Comparison of ENCODE assay signal across 15 cellular contexts in the genomic region with DNA sequence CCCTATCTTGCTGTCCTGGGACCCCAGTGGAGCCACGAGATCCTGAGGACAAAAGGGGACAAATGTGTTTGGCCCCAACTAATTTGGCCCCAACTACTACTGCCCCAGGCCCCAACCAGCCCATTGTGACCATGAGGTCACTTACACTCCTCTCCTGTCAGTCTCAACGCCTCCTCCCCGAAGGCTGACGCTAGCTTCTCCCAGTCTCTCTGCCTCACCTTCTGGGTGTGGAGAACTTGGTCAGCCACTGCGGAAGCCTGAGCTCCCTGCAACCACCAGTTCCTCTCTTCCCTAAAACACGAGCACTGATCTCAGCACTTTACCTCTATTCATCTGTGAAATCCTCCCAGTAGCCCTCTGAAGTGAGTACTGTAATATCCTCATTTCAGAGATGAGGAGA. TPM values are rescaled to one million over a fixed set of nuclear protein-coding genes. Genes with fewer than 3 reads are reported as not detected.
DNase-seq lines count a peak whose midpoint lies in the region; ATAC-seq and TF ChIP-seq lines count a peak whose summit lies in the region.
"Had no signal": no experiment of that assay in that cellular context is flagged by ENCODE, and none has a peak within 500 bp of the region (broad histone marks: within the 10 kb centered on the region; RNA-seq: fewer than 3 reads in every experiment).

No MANE protein-coding gene starts in this region.

- intact Hi-C loops in mammary epithelial cell (cut with micrococcal nuclease) (loop anchor here (2.0 kb wide), 1 partner anchor 140 kb away; the partner anchor contains the start of genes DDX24 and IFI27L1), MCF 10A (cut with micrococcal nuclease) (loop anchor here (2.0 to 5.0 kb wide), 2 partner anchors 18 to 197 kb away; no protein-coding TSS in a partner anchor), aorta (cut with DNase I) (no loop called here)

- WGBS in mammary epithelial cell (ENCODE audit: low coverage, missing lambda C conversion rate), result 90% methylated on average over 6 of the region's 6 CpGs
- 86 to 91% methylated on average over 6 of the region's 6 CpGs for WGBS in aorta, 2 donors

- H3K4me1 ChIP-seq in mammary epithelial cell (ENCODE audit: insufficient read depth, low read length), result peaks cover 54% of the 10 kb centered on the region
- H3K4me1 ChIP-seq in aorta (ENCODE audit: control insufficient read depth in 1 of 2, insufficient read depth in 2 of 2, low read length in 2 of 2), result no peaks in the 10 kb centered on the region
- H3K4me1 ChIP-seq: parathyroid adenoma had no signal

- no peaks in the 10 kb centered on the region for H3K27me3 ChIP-seq in mammary epithelial cell (ENCODE audit: insufficient read depth, low read length)
- no peaks in the 10 kb centered on the region for H3K27me3 ChIP-seq in aorta (ENCODE audit: control insufficient read depth in 1 of 2, insufficient read depth in 2 of 2, low read length in 1 of 2)

- dilution Hi-C loops in mammary epithelial cell (cut with HindIII; ENCODE audit: low sequenced_read_pairs), result no loop called here

- no peaks in the 10 kb centered on the region for H3K27me3 Mint-ChIP-seq in MCF 10A (ENCODE audit: insufficient read depth, unreplicated experiment)
- no peaks in the 10 kb centered on the region for H3K27me3 Mint-ChIP-seq in T-helper 17 cell
- H3K27me3 Mint-ChIP-seq in immature natural killer cell (ENCODE audit: low read depth in 3 of 3), result peaks cover 0 to 6% (median 6%) of the 10 kb centered on the region in 3 donors

- H3K4me1 Mint-ChIP-seq in MCF 10A (ENCODE audit: insufficient read depth, unreplicated experiment) (peaks cover 16% of the 10 kb centered on the region), T-helper 17 cell (peaks cover 8% of the 10 kb centered on the region), immature natural killer cell (peaks cover 8 to 9% of the 10 kb centered on the region in 2 donors)

- in situ Hi-C loops in mammary epithelial cell (cut with MboI; ENCODE audit: low sequenced_read_pairs in 2 of 2), result no loop called here

- CTCF ChIA-PET in mammary epithelial cell (lab: Charles Lee; ENCODE audit: low non-redundant PET), result interaction anchor here (1.5 kb wide), 1 partner anchor 30 kb away, joined by 13 read pairs; no protein-coding TSS in a partner anchor
- CTCF ChIA-PET in MCF 10A (lab: Yijun Ruan, JAX), result interaction anchor here (0.6 to 2.5 kb wide), 14 partner anchors 9 to 989 kb away, joined by 3 to 18 read pairs (median 5); partner anchors contain the start of gene CCDC197

- no peaks in the 10 kb centered on the region for H3K79me2 ChIP-seq in mammary epithelial cell (ENCODE audit: insufficient read depth, low read length)
- H3K79me2 ChIP-seq: parathyroid adenoma had no signal

- H3K4me2 ChIP-seq in mammary epithelial cell (ENCODE audit: insufficient read depth, low read depth, low read length), result no peak overlapping the region

- no peaks in the 10 kb centered on the region for H4K20me1 ChIP-seq in mammary epithelial cell (ENCODE audit: insufficient read depth, low read length)

- POLR2A ChIA-PET in MCF 10A (lab: Yijun Ruan, JAX), result interaction anchor here (0.6 to 3.3 kb wide), 2 partner anchors 20 to 342 kb away, joined by 3 to 11 read pairs; no protein-coding TSS in a partner anchor

- ATAC-seq in T-helper 17 cell (no peak), aorta (ENCODE audit: low FRiP score) (no peak)

- H3K4me3 Mint-ChIP-seq in MCF 10A (ENCODE audit: unreplicated experiment), result no peak overlapping the region
- H3K4me3 Mint-ChIP-seq in T-helper 17 cell, result peak overlapping the region; percentile 7
- peak overlapping the region in 2 of 5 donors; percentile 39 to 72 for H3K4me3 Mint-ChIP-seq in immature natural killer cell

- BruUV-seq in mammary epithelial cell (replicated peaks; lab: Mats Ljungman, UMichigan), result no TSS peak
- BruUV-seq in MCF 10A (replicated peaks; lab: Mats Ljungman, UMichigan), result no TSS peak

- no peaks in the 10 kb centered on the region for H3K36me3 Mint-ChIP-seq in MCF 10A (ENCODE audit: insufficient read depth, unreplicated experiment)
- peaks cover 3% of the 10 kb centered on the region for H3K36me3 Mint-ChIP-seq in T-helper 17 cell (ENCODE audit: low read depth)
- peaks cover 8 to 18% (median 15%) of the 10 kb centered on the region in 3 donors for H3K36me3 Mint-ChIP-seq in immature natural killer cell

- H3K4me3 ChIP-seq in mammary epithelial cell (replicated peaks in 1 of 3; ENCODE audit: insufficient read depth in 1 of 3, low read depth in 2 of 3, low read length in 3 of 3), result no peak overlapping the region
- no peak overlapping the region for H3K4me3 ChIP-seq in aorta (ENCODE audit: low read length in 2 of 2)

- H3K9me3 Mint-ChIP-seq in MCF 10A (ENCODE audit: unreplicated experiment), result no peaks in the 10 kb centered on the region
- H3K9me3 Mint-ChIP-seq in immature natural killer cell, result no peaks in the 10 kb centered on the region

- H2AFZ ChIP-seq in mammary epithelial cell (ENCODE audit: low read depth, low read length), result peak overlapping the region; percentile 16

- H3K27ac Mint-ChIP-seq in MCF 10A (ENCODE audit: low read depth, unreplicated experiment), result no peak overlapping the region
- H3K27ac Mint-ChIP-seq in T-helper 17 cell, result peak overlapping the region; percentile 14
- H3K27ac Mint-ChIP-seq in immature natural killer cell, result peak overlapping the region in 4 of 6 donors; percentile 3 to 86 (median 39)

- H3K9me3 ChIP-seq in mammary epithelial cell (replicated peaks; ENCODE audit: insufficient read depth, low read length), result no peaks in the 10 kb centered on the region
- H3K9me3 ChIP-seq in T-helper 17 cell (ENCODE audit: control insufficient read depth, low read length, poor library complexity, severe bottlenecking), result no peaks in the 10 kb centered on the region
- H3K9me3 ChIP-seq in aorta (ENCODE audit: control insufficient read depth, low read length), result no peaks in the 10 kb centered on the region

- H3K27ac ChIP-seq in mammary epithelial cell (ENCODE audit: insufficient read depth, low read depth, low read length) (peak overlapping the region; percentile 81), aorta (ENCODE audit: low read depth in 1 of 2, low read length in 2 of 2) (peak overlapping the region; percentile 28 to 37)
- H3K27ac ChIP-seq: dorsolateral prefrontal cortex, parathyroid adenoma had no signal

- TF ChIP-seq CTCF in mammary epithelial cell (conservative IDR thresholded peaks at IDR 0.05 in 1 of 2, IDR thresholded peaks at IDR 0.05 in 1 of 2; ENCODE audit: extremely low read depth in 1 of 2, insufficient read depth in 1 of 2, low read depth in 1 of 2, low read length in 2 of 2) (no peak), MCF 10A (IDR thresholded peaks at IDR 0.05; ENCODE audit: unreplicated experiment) (no peak)

- no peak overlapping the region for H3K9ac ChIP-seq in mammary epithelial cell (ENCODE audit: insufficient read depth, low read length)
- H3K9ac ChIP-seq: parathyroid adenoma had no signal

- no peak for DNase-seq in mammary epithelial cell
- no peak for DNase-seq in MCF 10A (ENCODE audit: unreplicated experiment)
- no peak for DNase-seq in T-helper 17 cell
- DNase-seq in immature natural killer cell, result no peak
- no peak for DNase-seq in aorta
- DNase-seq in ecto neural progenitor cell (ENCODE audit: low spot score), result no peak
- no peak for DNase-seq in GDM1 (lab: John Stamatoyannopoulos, UW)
- DNase-seq in stimulated activated CD4-positive, alpha-beta T cell treated with anti-CD3 and anti-CD28 coated beads, Interleukin-1b, Interleukin-23, amount 100 ng/mL, for 48 hours, result no peak
- DNase-seq: activated T-cell treated with anti-CD3 and anti-CD28 coated beads for 4 hours, dorsolateral prefrontal cortex, NCI-H187 treated with DMSO at 0.1 percent for 48 hours, NCI-H526 treated with DMSO at 0.1 percent for 48 hours had no signal

- H3K36me3 ChIP-seq in mammary epithelial cell (ENCODE audit: insufficient read depth, low read length), result no peaks in the 10 kb centered on the region
- peaks cover 0 to 4% of the 10 kb centered on the region in 2 donors for H3K36me3 ChIP-seq in aorta (ENCODE audit: control insufficient read depth in 1 of 2, insufficient read depth in 2 of 2, low read length in 1 of 2)

RNA-seq across cellular contexts. Expression of gene FAM181A, which starts 13.3 kb away (rescaled TPM):
- total RNA-seq in mammary epithelial cell (under 1 TPM in 1 of 2 donors, not detected in 1; 0.17 TPM), MCF 10A (2022) (not detected in 2 replicates), T-helper 17 cell (not detected), aorta (not detected)
- polyA plus RNA-seq in mammary epithelial cell (0.18 TPM), immature natural killer cell (not detected), aorta (not detected)
- not detected for polyA minus RNA-seq in mammary epithelial cell
- total RNA-seq: M059J had no signal

RNA-seq across cellular contexts. Expression of gene ASB2, which starts 35.9 kb away (rescaled TPM):
- total RNA-seq in mammary epithelial cell, result under 1 TPM; 0.17 to 0.19 TPM
- 0.92 TPM for polyA plus RNA-seq in mammary epithelial cell
- polyA minus RNA-seq in mammary epithelial cell, result not detected
- not detected in 2 replicates for total RNA-seq in MCF 10A (2022)
- total RNA-seq in T-helper 17 cell, result 1 to 10 TPM; 2.3 to 6.5 TPM
- 1 to 10 TPM; 1.4 to 4.2 (median 2.7) TPM for polyA plus RNA-seq in immature natural killer cell
- 10 to 100 TPM; 53.3 to 57.0 TPM for total RNA-seq in aorta
- 10 to 100 TPM in 1 of 2 donors, 1 to 10 TPM in 1; 9.1 to 24.8 TPM for polyA plus RNA-seq in aorta
- total RNA-seq: M059J had no signal

RNA-seq across cellular contexts. Expression of gene CCDC197, which starts 56.7 kb away (rescaled TPM):
- not detected for total RNA-seq in mammary epithelial cell
- polyA plus RNA-seq in mammary epithelial cell, result not detected
- not detected for polyA minus RNA-seq in mammary epithelial cell
- not detected in 2 replicates for total RNA-seq in MCF 10A (2022)
- not detected for total RNA-seq in T-helper 17 cell
- polyA plus RNA-seq in immature natural killer cell, result not detected
- under 1 TPM in 1 of 2 donors, not detected in 1; 0.60 TPM for total RNA-seq in aorta
- not detected for polyA plus RNA-seq in aorta
- total RNA-seq: M059J had no signal
- polyA plus RNA-seq: thymus had no signal

Comparison
In these comparisons a context has a peak if more than half of its experiments do, and no peak if none do; other contexts are left out.
1. RNA of gene ASB2, which starts 35.9 kb away (total RNA-seq): 53.3 to 57.0 TPM in aorta; 2.3 to 6.5 TPM in T-helper 17 cell, 0.17 to 0.19 TPM in mammary epithelial cell and not detected in MCF 10A; every median in the first group is over 4 times any median in the second.
2. intact Hi-C loops: an anchor here in mammary epithelial cell (2.0 kb wide) and MCF 10A (2.0 to 5.0 kb wide); none called in aorta.